ENCODE assay signal across 16 cellular contexts in the genomic region with DNA sequence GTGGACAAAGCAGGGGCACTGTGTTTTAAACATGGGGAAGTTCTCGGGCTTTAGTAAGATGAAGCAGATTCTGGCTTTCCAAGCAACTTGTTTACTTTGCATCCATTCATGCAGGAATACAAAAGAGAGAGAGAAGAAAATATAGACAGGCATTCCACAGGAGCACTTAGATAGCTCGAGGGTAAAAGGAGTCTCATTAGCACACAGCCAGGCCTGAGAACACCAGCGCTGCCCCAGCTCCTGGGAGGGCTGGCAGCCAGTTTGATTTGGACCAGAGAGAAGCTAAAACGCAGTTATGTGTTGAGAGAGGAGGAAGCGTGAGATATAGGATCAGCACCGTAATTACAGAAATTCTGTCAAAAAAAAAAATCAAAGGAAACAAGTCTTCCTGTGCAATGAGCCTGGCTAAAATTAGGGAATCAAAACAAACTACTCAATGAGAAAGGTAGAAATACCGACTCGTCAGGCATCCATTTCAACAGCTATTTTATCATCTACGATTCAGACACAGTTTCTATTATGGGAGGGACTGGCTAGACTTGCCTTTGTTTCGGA.
A peak's percentile ranks its signal among the peaks of the same experiment; 100 is the strongest.
DNase-seq lines count a peak whose midpoint lies in the region; ATAC-seq, FAIRE-seq and TF ChIP-seq lines count a peak whose summit lies in the region.
"Had no signal": no experiment of that assay in that cellular context is flagged by ENCODE, and none has a peak within 500 bp of the region (broad histone marks: within the 10 kb centered on the region; RNA-seq: fewer than 3 reads in every experiment).

No MANE protein-coding gene starts in this region.

- TSS peak; percentile 23 for BruUV-seq in OCI-LY7 (replicated peaks; lab: Mats Ljungman, UMichigan)

- H3K4me3 Mint-ChIP-seq in endothelial cell (ENCODE audit: unreplicated experiment) = no peak overlapping the region
- H3K4me3 Mint-ChIP-seq in neural crest cell = no peak overlapping the region
- H3K4me3 Mint-ChIP-seq: T-cell had no signal

- no peaks in the 10 kb centered on the region for H3K9me3 ChIP-seq in OCI-LY7 (ENCODE audit: low read length)
- H3K9me3 ChIP-seq: ovary, Peyer's patch had no signal

- H3K27me3 Mint-ChIP-seq in endothelial cell (ENCODE audit: unreplicated experiment) = no peaks in the 10 kb centered on the region
- H3K27me3 Mint-ChIP-seq in neural crest cell (ENCODE audit: low read depth) = no peaks in the 10 kb centered on the region
- H3K27me3 Mint-ChIP-seq: T-cell had no signal

- POLR2A ChIA-PET in OCI-LY7 (lab: Charles Lee) = no interaction called here

- in situ Hi-C loops in GM13977 (cut with MboI; ENCODE audit: low pct_unique_long_range_greater_than_20kb, low sequenced_read_pairs, unreplicated experiment) = no loop called here

- intact Hi-C loops in OCI-LY7 (cut with micrococcal nuclease; ENCODE audit: unreplicated experiment) = no loop called here

- peak; percentile 27 for DNase-seq in COLO829 (ENCODE audit: low spot score)
- DNase-seq in OCI-LY7 (ENCODE audit: low spot score) = no peak
- DNase-seq in endothelial cell (ENCODE audit: low spot score) = no peak
- DNase-seq in neural crest cell (ENCODE audit: low read depth, low spot score) = no peak
- DNase-seq in HK-2 (ENCODE audit: unreplicated experiment) = no peak
- no peak for DNase-seq in GM19239 (ENCODE audit: insufficient read length, low spot score)
- no peak for DNase-seq in GM13977 (ENCODE audit: low spot score)
- DNase-seq: activated CD8-positive, alpha-beta memory T cell treated with anti-CD3 and anti-CD28 coated beads, Interleukin-2, amount 50 U/mL, for 48 hours; mesenchymal stem cell; NCI-H1694; NCI-H526; ovary; Peyer's patch; T-cell had no signal

- no peak overlapping the region for H3K27ac ChIP-seq in OCI-LY7 (ENCODE audit: low read depth, low read length, poor library complexity, severe bottlenecking)
- H3K27ac ChIP-seq: HL-60, ovary, Peyer's patch had no signal

- no peaks in the 10 kb centered on the region for H4K20me1 ChIP-seq in OCI-LY7 (ENCODE audit: insufficient read depth, low read length)

- peaks cover 71% of the 10 kb centered on the region for H3K36me3 ChIP-seq in OCI-LY7 (ENCODE audit: insufficient read depth, low read length)
- H3K36me3 ChIP-seq: ovary had no signal

- no peak overlapping the region for H2AFZ ChIP-seq in OCI-LY7 (ENCODE audit: low read length)

- peak overlapping the region; percentile 8 for H3K27ac Mint-ChIP-seq in endothelial cell (ENCODE audit: unreplicated experiment)
- peak overlapping the region; percentile 89 for H3K27ac Mint-ChIP-seq in neural crest cell (ENCODE audit: unreplicated experiment)
- H3K27ac Mint-ChIP-seq: T-cell had no signal

- no peaks in the 10 kb centered on the region for H3K9me2 ChIP-seq in OCI-LY7 (ENCODE audit: insufficient read depth, low read length)

- no peak for FAIRE-seq in GM19239 (lab: Jason Lieb, UNC)

- no peak overlapping the region for H3K4me3 ChIP-seq in OCI-LY7 (ENCODE audit: low read depth, low read length, poor library complexity, severe bottlenecking)
- H3K4me3 ChIP-seq: ovary, Peyer's patch had no signal

- H3K36me3 Mint-ChIP-seq in endothelial cell (ENCODE audit: low read depth, unreplicated experiment) = peaks cover 11% of the 10 kb centered on the region
- H3K36me3 Mint-ChIP-seq in neural crest cell (ENCODE audit: low read depth) = peaks cover 3% of the 10 kb centered on the region

- TF ChIP-seq CTCF in OCI-LY7 (conservative IDR thresholded peaks at IDR 0.05; ENCODE audit: low read length) (no peak), endothelial cell (IDR thresholded peaks at IDR 0.05; ENCODE audit: unreplicated experiment) (no peak), neural crest cell (conservative IDR thresholded peaks at IDR 0.05) (no peak), GM13977 (IDR thresholded peaks at IDR 0.05; ENCODE audit: extremely low read depth, insufficient read depth, missing control alignments) (no peak)

- H3K4me1 ChIP-seq in OCI-LY7 (ENCODE audit: insufficient read depth, low read length, poor library complexity, severe bottlenecking) = no peaks in the 10 kb centered on the region
- H3K4me1 ChIP-seq: Peyer's patch had no signal

- CTCF ChIA-PET in OCI-LY7 (lab: Charles Lee; ENCODE audit: unreplicated experiment) = no interaction called here

- H3K4me2 ChIP-seq in OCI-LY7 (ENCODE audit: low read length) = no peak overlapping the region

- H3K79me2 ChIP-seq in OCI-LY7 (ENCODE audit: insufficient read depth, low read depth, low read length) = peaks cover 10% of the 10 kb centered on the region; the same call in 1 of the 2 replicates

- peaks cover 16% of the 10 kb centered on the region for H3K4me1 Mint-ChIP-seq in endothelial cell (ENCODE audit: unreplicated experiment)
- peaks cover 38% of the 10 kb centered on the region for H3K4me1 Mint-ChIP-seq in neural crest cell

- ATAC-seq in GM19351 (IDR thresholded peaks at IDR 0.05; ENCODE audit: unreplicated experiment) = no peak
- ATAC-seq: T-cell had no signal

- no peaks in the 10 kb centered on the region for H3K9me3 Mint-ChIP-seq in endothelial cell (ENCODE audit: unreplicated experiment)
- H3K9me3 Mint-ChIP-seq in neural crest cell = no peaks in the 10 kb centered on the region
- H3K9me3 Mint-ChIP-seq: T-cell had no signal
